Comparison of ENCODE assay signal across 10 cellular contexts in genomic region chr12:481422-481821, GRCh38. TPM values are rescaled to one million over a fixed set of nuclear protein-coding genes. Genes with fewer than 3 reads are reported as not detected.
DNase-seq lines count a peak whose midpoint lies in the region; ATAC-seq and TF ChIP-seq lines count a peak whose summit lies in the region.
"Had no signal": no experiment of that assay in that cellular context is flagged by ENCODE, and none has a peak within 500 bp of the region (broad histone marks: within the 10 kb centered on the region; RNA-seq: fewer than 3 reads in every experiment).

No MANE protein-coding gene starts in this region.

- 63 to 71% methylated on average over 5 of the region's 5 CpGs for WGBS in lung, 2 donors

- peak overlapping the region; percentile 7 to 81 for H3K27ac ChIP-seq in lung (ENCODE audit: low read depth in 1 of 2, low read length in 1 of 2)
- H3K27ac ChIP-seq: upper lobe of left lung had no signal

- peaks cover 0 to 4% of the 10 kb centered on the region in 2 donors for H3K4me1 ChIP-seq in lung (ENCODE audit: control insufficient read depth in 2 of 2, insufficient read depth in 2 of 2, low read length in 2 of 2)
- H3K4me1 ChIP-seq: upper lobe of left lung had no signal

- no peaks in the 10 kb centered on the region for H3K27me3 ChIP-seq in lung (ENCODE audit: control insufficient read depth, insufficient read depth)
- H3K27me3 ChIP-seq: upper lobe of left lung had no signal

- DNase-seq in SKM-1 treated with dmso at 0.1 percent for 144 hours (lab: John Stamatoyannopoulos, UW; ENCODE audit: unreplicated experiment) (peak; percentile 1), SKM-1 (lab: John Stamatoyannopoulos, UW; ENCODE audit: unreplicated experiment) (no peak), astrocyte of the cerebellum (ENCODE audit: low read depth) (peak; percentile 13), lung (ENCODE audit: low spot score) (no peak), NCI-H1048 (lab: John Stamatoyannopoulos, UW) (no peak)
- DNase-seq in stimulated activated CD4-positive, alpha-beta T cell treated with anti-CD3 and anti-CD28 coated beads, Interleukin-2, amount 100 ng/mL, for 48 hours = no peak
- DNase-seq: activated CD4-positive, alpha-beta T cell treated with anti-CD3 and anti-CD28 coated beads, Interleukin-2, amount 10 ng/mL, durations not matched to agents 24 days and 14 days had no signal

- ATAC-seq in lung (ENCODE audit: insufficient read depth, low FRiP score) (no peak), HG03135 (IDR thresholded peaks at IDR 0.05; ENCODE audit: unreplicated experiment) (no peak), GM21367 (IDR thresholded peaks at IDR 0.05; ENCODE audit: unreplicated experiment) (no peak)

- no peaks in the 10 kb centered on the region for H3K36me3 ChIP-seq in lung (ENCODE audit: control insufficient read depth in 2 of 2, insufficient read depth in 2 of 2, low read length in 2 of 2)
- H3K36me3 ChIP-seq: upper lobe of left lung had no signal

- no peak overlapping the region for H3K4me3 ChIP-seq in astrocyte of the cerebellum (ENCODE audit: low read depth, low read length)
- H3K4me3 ChIP-seq in lung = no peak overlapping the region
- H3K4me3 ChIP-seq: upper lobe of left lung had no signal

- TF ChIP-seq CTCF in astrocyte of the cerebellum (IDR thresholded peaks at IDR 0.05; ENCODE audit: low read depth, low read length, missing control alignments) (no peak), lung (IDR thresholded peaks at IDR 0.05; ENCODE audit: control extremely low read depth, extremely low read depth) (no peak)

- H3K9me3 ChIP-seq in lung (ENCODE audit: control insufficient read depth in 2 of 2, insufficient read depth in 1 of 2, low read length in 1 of 2) = no peaks in the 10 kb centered on the region
- H3K9me3 ChIP-seq: upper lobe of left lung had no signal

- in situ Hi-C loops in astrocyte of the cerebellum (cut with HindIII; ENCODE audit: low sequenced_read_pairs) = no loop called here

RNA-seq across cellular contexts. Expression of gene B4GALNT3, which starts 21.7 kb away (rescaled TPM):
- total RNA-seq in lung = 10 to 100 TPM in 1 of 2 donors, 1 to 10 TPM in 1; 1.7 to 36.1 TPM
- polyA plus RNA-seq in lung = 10 to 100 TPM in 1 of 2 donors, 1 to 10 TPM in 1; 8.8 to 17.2 TPM

Comparison
In these comparisons a context has a peak if more than half of its experiments do, and no peak if none do; other contexts are left out.
1. DNase-seq: peak in SKM-1 treated with dmso at 0.1 percent for 144 hours (single experiment) and astrocyte of the cerebellum (single experiment); none in SKM-1 (single experiment), lung (single experiment), stimulated activated CD4-positive, alpha-beta T cell treated with anti-CD3 and anti-CD28 coated beads, Interleukin-2, amount 100 ng/mL, for 48 hours (0 of 2) and NCI-H1048 (single experiment).